18 cellular contexts compared by ENCODE assay signal in genomic region chr22:17104336-17104935, GRCh38.
"Had no signal": no experiment of that assay in that cellular context is flagged by ENCODE, and none has a peak within 500 bp of the region (broad histone marks: within the 10 kb centered on the region; RNA-seq: fewer than 3 reads in every experiment).

No MANE protein-coding gene starts in this region.

- H3K4me3 Mint-ChIP-seq: activated T-helper 1 cell treated with anti-CD3 and anti-CD28 coated beads, Interleukin-12 subunit alpha, Interleukin-12 subunit beta, Interleukin-2, Interleukin-4 antibody, amounts not matched to agents 30 ng/mL and 10 ng/mL and 1 ng/mL, durations not matched to agents 14 hours and 24 hours and 36 hours; naive B cell had no signal

- H3K4me3 ChIP-seq: esophagus squamous epithelium, heart right ventricle, left ventricle myocardium inferior, pancreas, thyroid gland had no signal

- H3K9me3 ChIP-seq: esophagus squamous epithelium, heart right ventricle, left ventricle myocardium inferior, pancreas, thyroid gland had no signal

- H3K27ac ChIP-seq: esophagus squamous epithelium, left ventricle myocardium inferior, pancreas, thyroid gland had no signal

- H3K27me3 Mint-ChIP-seq: naive B cell had no signal

- H3K4me1 ChIP-seq: left ventricle myocardium inferior, pancreas had no signal

- DNase-seq: activated CD4-positive, alpha-beta T cell treated with anti-CD3 and anti-CD28 coated beads, Interleukin-2, amount 50 U/mL, for 48 hours; activated naive CD4-positive, alpha-beta T cell treated with Interleukin-2 at 50 U/mL for 16 hours; activated T-cell treated with anti-CD3 and anti-CD28 coated beads for 4 hours; cerebellar nuclear complex; cortex of kidney; effector CD4-positive, alpha-beta T cell; esophagus squamous epithelium; heart right ventricle; left ventricle myocardium inferior; naive B cell; pancreas; stimulated activated CD4-positive, alpha-beta T cell treated with anti-CD3 and anti-CD28 coated beads, Interleukin-12 subunit alpha, Interleukin-12 subunit beta, amount 100 ng/mL, for 4 hours; stimulated activated CD4-positive, alpha-beta T cell treated with anti-CD3 and anti-CD28 coated beads, Interleukin-1b, Interleukin-23, amount 100 ng/mL, for 48 hours; stimulated activated CD8-positive, alpha-beta memory T cell treated with anti-CD3 and anti-CD28 coated beads, Interleukin-4, amount 100 ng/mL, for 48 hours; stimulated activated naive CD4-positive, alpha-beta T cell; WERI-Rb-1 had no signal

- H3K27me3 ChIP-seq: esophagus squamous epithelium, heart right ventricle, pancreas, thyroid gland had no signal

- ATAC-seq: heart right ventricle, pancreas had no signal

- H3K27ac Mint-ChIP-seq: activated T-helper 1 cell treated with anti-CD3 and anti-CD28 coated beads, Interleukin-12 subunit alpha, Interleukin-12 subunit beta, Interleukin-2, Interleukin-4 antibody, amounts not matched to agents 30 ng/mL and 10 ng/mL and 1 ng/mL, durations not matched to agents 14 hours and 24 hours and 36 hours; naive B cell had no signal

- H3K9me3 Mint-ChIP-seq: activated T-helper 1 cell treated with anti-CD3 and anti-CD28 coated beads, Interleukin-12 subunit alpha, Interleukin-12 subunit beta, Interleukin-2, Interleukin-4 antibody, amounts not matched to agents 30 ng/mL and 10 ng/mL and 1 ng/mL, durations not matched to agents 14 hours and 24 hours and 36 hours; naive B cell had no signal
